ENCODE assay signal across 23 cellular contexts in the genomic region with DNA sequence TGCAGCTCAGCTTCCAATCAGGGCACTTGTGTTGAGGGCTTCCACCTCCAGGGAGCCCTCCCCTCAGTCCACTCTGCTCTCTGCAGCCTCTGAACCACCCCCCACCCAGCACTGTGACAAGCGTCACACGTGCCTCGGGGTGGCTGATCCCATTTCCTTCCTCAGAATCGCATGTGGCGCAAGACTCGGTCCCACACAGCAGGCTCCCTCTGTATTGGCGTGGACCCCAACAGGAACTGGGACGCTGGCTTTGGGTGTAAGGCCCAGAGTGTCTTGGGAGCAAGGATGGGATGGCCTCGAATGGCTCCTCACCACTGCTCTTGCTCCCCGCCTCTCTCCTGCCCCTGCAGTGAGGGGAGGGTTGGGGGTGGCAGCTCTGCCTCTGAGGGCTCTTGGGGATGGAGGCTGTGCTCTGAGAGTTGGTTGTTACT. TPM values are rescaled to one million over a fixed set of nuclear protein-coding genes. Genes with fewer than 3 reads are reported as not detected.
"Had no signal": no experiment of that assay in that cellular context is flagged by ENCODE, and none has a peak within 500 bp of the region (broad histone marks: within the 10 kb centered on the region; RNA-seq: fewer than 3 reads in every experiment).

No MANE protein-coding gene starts in this region.

- DNase-seq: activated CD4-positive, alpha-beta T cell treated with anti-CD3 and anti-CD28 coated beads, Interleukin-2, amount 50 U/mL, for 48 hours; activated gamma-delta T cell; activated T-cell treated with anti-CD3 and anti-CD28 coated beads, Interleukin-2, amount 50 U/mL, for 72 hours; amygdala; central memory CD4-positive, alpha-beta T cell; colonic mucosa; effector memory CD4-positive, alpha-beta T cell; foreskin keratinocyte; natural killer cell; nucleus accumbens; psoas muscle; sigmoid colon; stimulated activated CD4-positive, alpha-beta T cell treated with anti-CD3 and anti-CD28 coated beads, Interleukin-1b, Interleukin-23, amount 100 ng/mL, for 48 hours; stimulated activated naive CD8-positive, alpha-beta T cell treated with anti-CD3 and anti-CD28 coated beads, Interleukin-15, amount 100 ng/mL, for 72 hours; T-cell; T-helper 9 cell had no signal

- H3K4me1 Mint-ChIP-seq: natural killer cell, T-cell had no signal

- H3K4me3 Mint-ChIP-seq: activated naive CD8-positive, alpha-beta T cell; activated T-cell treated with anti-CD3 and anti-CD28 coated beads, Interleukin-2, amount 50 U/mL, for 72 hours; brain; natural killer cell; stimulated activated naive CD8-positive, alpha-beta T cell treated with anti-CD3 and anti-CD28 coated beads, Interleukin-15, amount 100 ng/mL, for 72 hours; T-cell had no signal

- H3K27ac ChIP-seq: colonic mucosa, foreskin keratinocyte, psoas muscle, sigmoid colon, SK-N-MC, VCaP had no signal

- H3K36me3 Mint-ChIP-seq: natural killer cell, T-cell had no signal

- H3K4me1 ChIP-seq: colonic mucosa, foreskin keratinocyte, psoas muscle had no signal

- H3K9me3 ChIP-seq: colonic mucosa, psoas muscle, sigmoid colon had no signal

- ATAC-seq: activated T-cell treated with anti-CD3 and anti-CD28 coated beads, Interleukin-2, amount 50 U/mL, for 72 hours; foreskin keratinocyte; natural killer cell; psoas muscle; stimulated activated naive CD8-positive, alpha-beta T cell treated with anti-CD3 and anti-CD28 coated beads, Interleukin-15, amount 100 ng/mL, for 72 hours; T-cell had no signal

- H3K27me3 ChIP-seq: colonic mucosa, foreskin keratinocyte, sigmoid colon had no signal

- H3K36me3 ChIP-seq: colonic mucosa, sigmoid colon had no signal

- H3K4me3 ChIP-seq: colonic mucosa, lung, psoas muscle, sigmoid colon, SK-N-MC had no signal

- H3K9me3 Mint-ChIP-seq: natural killer cell, T-cell had no signal

- H3K27me3 Mint-ChIP-seq: activated naive CD8-positive, alpha-beta T cell; stimulated activated naive CD8-positive, alpha-beta T cell treated with anti-CD3 and anti-CD28 coated beads, Interleukin-15, amount 100 ng/mL, for 72 hours; T-cell had no signal

- H3K27ac Mint-ChIP-seq: activated naive CD8-positive, alpha-beta T cell; activated T-cell treated with anti-CD3 and anti-CD28 coated beads, Interleukin-2, amount 50 U/mL, for 72 hours; natural killer cell; T-cell had no signal

RNA-seq across cellular contexts. Expression of gene CPA1, which starts 4.1 kb away (rescaled TPM):
- total RNA-seq: activated T-cell treated with anti-CD3 and anti-CD28 coated beads, Interleukin-2, amount 50 U/mL, for 72 hours; foreskin keratinocyte; natural killer cell; temporal lobe; ureter had no signal
- polyA plus RNA-seq: foreskin keratinocyte had no signal

RNA-seq across cellular contexts. Expression of gene CPA5, which starts 39.8 kb away (rescaled TPM):
- total RNA-seq: colonic mucosa, lung, natural killer cell, sigmoid colon, temporal lobe had no signal
